15 cellular contexts compared by ENCODE assay signal in genomic region chr4:146222313-146222712, GRCh38. TPM values are rescaled to one million over a fixed set of nuclear protein-coding genes. Genes with fewer than 3 reads are reported as not detected.
A peak's percentile ranks its signal among the peaks of the same experiment; 100 is the strongest.
DNase-seq lines count a peak whose midpoint lies in the region; ATAC-seq and TF ChIP-seq lines count a peak whose summit lies in the region.
"Had no signal": no experiment of that assay in that cellular context is flagged by ENCODE, and none has a peak within 500 bp of the region (broad histone marks: within the 10 kb centered on the region; RNA-seq: fewer than 3 reads in every experiment).

No MANE protein-coding gene starts in this region.

- no peaks in the 10 kb centered on the region for H3K36me3 ChIP-seq in HCT116 (ENCODE audit: control insufficient read depth in 1 of 2, insufficient read depth in 2 of 2, low read length in 2 of 2)
- H3K36me3 ChIP-seq: uterus had no signal

- H3K27me3 Mint-ChIP-seq in activated CD4-positive, alpha-beta memory T cell treated with anti-CD3 and anti-CD28 coated beads for 36 hours: no peaks in the 10 kb centered on the region
- H3K27me3 Mint-ChIP-seq: activated naive CD8-positive, alpha-beta T cell treated with anti-CD3 and anti-CD28 coated beads, Interleukin-2, amount 10 ng/mL, durations not matched to agents 7 days and 5 days had no signal

- H2AFZ ChIP-seq in HCT116 (ENCODE audit: low read depth, low read length, poor library complexity, severe bottlenecking): peak overlapping the region; percentile 56

- no peak for TF ChIP-seq POLR2A in HCT116 (IDR thresholded peaks at IDR 0.05; ENCODE audit: borderline replicate concordance, extremely low read depth, insufficient read depth, insufficient read length)

- H3K36me3 Mint-ChIP-seq in activated CD4-positive, alpha-beta memory T cell treated with anti-CD3 and anti-CD28 coated beads for 36 hours: no peaks in the 10 kb centered on the region
- H3K36me3 Mint-ChIP-seq: activated naive CD8-positive, alpha-beta T cell treated with anti-CD3 and anti-CD28 coated beads, Interleukin-2, amount 10 ng/mL, durations not matched to agents 7 days and 5 days had no signal

- no peaks in the 10 kb centered on the region for H3K4me1 Mint-ChIP-seq in activated CD4-positive, alpha-beta memory T cell treated with anti-CD3 and anti-CD28 coated beads for 36 hours (ENCODE audit: low read depth)
- H3K4me1 Mint-ChIP-seq: activated naive CD8-positive, alpha-beta T cell treated with anti-CD3 and anti-CD28 coated beads, Interleukin-2, amount 10 ng/mL, durations not matched to agents 7 days and 5 days had no signal

- intact Hi-C loops in HCT116 (cut with micrococcal nuclease): no loop called here
- intact Hi-C loops in activated CD4-positive, alpha-beta memory T cell treated with anti-CD3 and anti-CD28 coated beads for 36 hours (cut with micrococcal nuclease): no loop called here

- H3K9me3 ChIP-seq in HCT116 (ENCODE audit: control insufficient read depth in 1 of 2, insufficient read depth in 1 of 2, low read depth in 1 of 2, low read length in 2 of 2): no peaks in the 10 kb centered on the region
- H3K9me3 ChIP-seq: uterus had no signal

- H3K27ac ChIP-seq in HCT116 (ENCODE audit: low read depth, low read length): no peak overlapping the region
- H3K27ac ChIP-seq: dorsolateral prefrontal cortex, uterus had no signal

- H3K4me3 Mint-ChIP-seq in activated CD4-positive, alpha-beta memory T cell treated with anti-CD3 and anti-CD28 coated beads for 36 hours: no peak overlapping the region
- H3K4me3 Mint-ChIP-seq: activated naive CD8-positive, alpha-beta T cell treated with anti-CD3 and anti-CD28 coated beads, Interleukin-2, amount 10 ng/mL, durations not matched to agents 7 days and 5 days had no signal

- RAD21 ChIA-PET in HCT116 (lab: Charles Lee; ENCODE audit: low non-redundant PET in 1 of 2, low total read pairs in 2 of 2, uncharacterized antibody in 2 of 2, unreplicated experiment in 2 of 2): no interaction called here

- H3K4me3 ChIP-seq in HCT116 (replicated peaks in 1 of 2; ENCODE audit: low read depth in 1 of 2, low read length in 2 of 2): peak overlapping the region in 1 of 2 experiments; percentile 19; a peak in 1 of 4 replicates
- peak overlapping the region; percentile 21 for H3K4me3 ChIP-seq in WI38 (ENCODE audit: low read depth, low read length)
- H3K4me3 ChIP-seq: dorsolateral prefrontal cortex, uterus had no signal

- no peaks in the 10 kb centered on the region for H3K9me2 ChIP-seq in HCT116 (ENCODE audit: insufficient read depth)

- no peak overlapping the region for H3K27ac Mint-ChIP-seq in activated CD4-positive, alpha-beta memory T cell treated with anti-CD3 and anti-CD28 coated beads for 36 hours
- H3K27ac Mint-ChIP-seq: activated naive CD8-positive, alpha-beta T cell treated with anti-CD3 and anti-CD28 coated beads, Interleukin-2, amount 10 ng/mL, durations not matched to agents 7 days and 5 days had no signal

- no peaks in the 10 kb centered on the region for H4K20me1 ChIP-seq in HCT116 (ENCODE audit: insufficient read depth)

- peaks cover 0 to 8% of the 10 kb centered on the region in 2 experiments; a peak in 2 of 4 replicates for H3K4me1 ChIP-seq in HCT116 (ENCODE audit: control insufficient read depth in 1 of 2, insufficient read depth in 2 of 2, low read length in 2 of 2)
- H3K4me1 ChIP-seq: uterus had no signal

- H3K27me3 ChIP-seq in HCT116 (ENCODE audit: insufficient read depth, low read length): no peaks in the 10 kb centered on the region
- H3K27me3 ChIP-seq: dorsolateral prefrontal cortex, uterus had no signal

- TF ChIP-seq CTCF in HCT116 (IDR thresholded peaks at IDR 0.05 in 2 of 3, conservative IDR thresholded peaks at IDR 0.05 in 1 of 3; ENCODE audit: borderline replicate concordance in 1 of 3, insufficient read depth in 1 of 3, low read depth in 2 of 3, low read length in 2 of 3) (no peak), WI38 (IDR thresholded peaks at IDR 0.05; ENCODE audit: low read depth, low read length) (no peak), GM10248 (IDR thresholded peaks at IDR 0.05; ENCODE audit: control extremely low read depth, extremely low read depth, low read depth, missing control alignments) (no peak)

- POLR2A ChIA-PET in HCT116 (lab: Charles Lee): no interaction called here
- POLR2A ChIA-PET in activated CD4-positive, alpha-beta memory T cell treated with anti-CD3 and anti-CD28 coated beads for 36 hours (lab: Charles Lee): no interaction called here
- POLR2A ChIA-PET in GM10248 (lab: Yijun Ruan, JAX): no interaction called here

- no peaks in the 10 kb centered on the region for H3K79me2 ChIP-seq in HCT116 (ENCODE audit: insufficient read depth, low read length)

- H3K4me2 ChIP-seq in HCT116 (ENCODE audit: low read length): peak overlapping the region; percentile 63

- BruUV-seq in HCT116 (replicated peaks; lab: Mats Ljungman, UMichigan): no TSS peak

- ATAC-seq in HCT116: peak; percentile 64
- ATAC-seq in HG02981 (IDR thresholded peaks at IDR 0.05; ENCODE audit: unreplicated experiment): no peak

- H3K9ac ChIP-seq in HCT116 (ENCODE audit: low read length): no peak overlapping the region

- CTCF ChIA-PET in HCT116 (lab: Charles Lee): no interaction called here
- CTCF ChIA-PET in activated CD4-positive, alpha-beta memory T cell treated with anti-CD3 and anti-CD28 coated beads for 36 hours (lab: Charles Lee): no interaction called here
- CTCF ChIA-PET in GM10248 (lab: Yijun Ruan, JAX): no interaction called here

- peak; percentile 75 for DNase-seq in A172 (ENCODE audit: low spot score)
- DNase-seq in HCT116 (ENCODE audit: low read depth, low spot score): no peak
- DNase-seq in iris pigment epithelial cell (ENCODE audit: low read depth): peak; percentile 28
- no peak for DNase-seq in activated CD4-positive, alpha-beta memory T cell treated with anti-CD3 and anti-CD28 coated beads for 36 hours
- no peak for DNase-seq in GM10248 (ENCODE audit: extremely low spot score)
- DNase-seq in NCI-H2196 (lab: John Stamatoyannopoulos, UW; ENCODE audit: unreplicated experiment): no peak
- DNase-seq: activated naive CD8-positive, alpha-beta T cell treated with anti-CD3 and anti-CD28 coated beads, Interleukin-2, amount 10 ng/mL, durations not matched to agents 7 days and 5 days; DND-41; dorsolateral prefrontal cortex; NCI-H2171; nucleus accumbens; uterus had no signal

- no peak for TF ChIP-seq RAD21 in HCT116 (IDR thresholded peaks at IDR 0.05; ENCODE audit: low read depth)

- no peaks in the 10 kb centered on the region for H3K9me3 Mint-ChIP-seq in activated CD4-positive, alpha-beta memory T cell treated with anti-CD3 and anti-CD28 coated beads for 36 hours
- H3K9me3 Mint-ChIP-seq: activated naive CD8-positive, alpha-beta T cell treated with anti-CD3 and anti-CD28 coated beads, Interleukin-2, amount 10 ng/mL, durations not matched to agents 7 days and 5 days had no signal

TF ChIP-seq in HCT116, 20 proteins besides CTCF, POLR2A, EP300 and RAD21 (continues in another document):
- TF ChIP-seq SRF (IDR thresholded peaks at IDR 0.05; ENCODE audit: low read depth) (no peak), EZH2 (IDR thresholded peaks at IDR 0.05) (no peak), ZNF274 (IDR thresholded peaks at IDR 0.05; ENCODE audit: low read depth, low read length) (no peak), YY1 (IDR thresholded peaks at IDR 0.05; ENCODE audit: extremely low read depth, insufficient replicate concordance, low read depth, low read length) (no peak), CBX3 (IDR thresholded peaks at IDR 0.05; ENCODE audit: low read depth) (no peak), JUND (IDR thresholded peaks at IDR 0.05) (peak; percentile 8; the same call in 1 of the 2 replicates), EZH2phosphoT487 (IDR thresholded peaks at IDR 0.05; ENCODE audit: borderline replicate concordance) (no peak), SIN3A (IDR thresholded peaks at IDR 0.05; ENCODE audit: low read depth) (no peak), FOSL1 (IDR thresholded peaks at IDR 0.05; ENCODE audit: low read depth) (peak; percentile 38; the same call in 1 of the 2 replicates), POLR2AphosphoS5 (IDR thresholded peaks at IDR 0.05; ENCODE audit: low read depth, low read length) (no peak), SP1 (IDR thresholded peaks at IDR 0.05; ENCODE audit: low read depth) (0 out of 2 replicates have a peak, but pooled peaks have one; percentile 16), CEBPB (IDR thresholded peaks at IDR 0.05; ENCODE audit: low read depth) (no peak), TCF7L2 (IDR thresholded peaks at IDR 0.05; ENCODE audit: borderline replicate concordance, extremely low read depth, insufficient read depth, insufficient read length) (no peak), ATF3 (IDR thresholded peaks at IDR 0.05) (no peak), MAX (IDR thresholded peaks at IDR 0.05) (no peak), EGR1 (IDR thresholded peaks at IDR 0.05; ENCODE audit: low read depth) (no peak)

RNA-seq across cellular contexts. Expression of gene REELD1, which starts 8.0 kb away (rescaled TPM):
- not detected in 2 replicates for total RNA-seq in A172 (2014; rRNA removed; shearing (Covaris generic))
- total RNA-seq in HCT116 (2021; ENCODE audit: unreplicated experiment): 0.25 TPM
- 0.04 and 0.05 TPM in 2 replicates for polyA plus RNA-seq in HCT116 (2012)
- total RNA-seq in activated CD4-positive, alpha-beta memory T cell treated with anti-CD3 and anti-CD28 coated beads for 36 hours: under 1 TPM in 1 of 2 experiments, not detected in 1; 0.21 TPM
- polyA plus RNA-seq: AG04450 had no signal

RNA-seq across cellular contexts. Expression of gene LSM6, which starts 46.8 kb away (rescaled TPM):
- 77.5 and 99.4 TPM in 2 replicates for total RNA-seq in A172 (2014; rRNA removed; shearing (Covaris generic))
- 57.4 TPM for total RNA-seq in HCT116 (2021; ENCODE audit: unreplicated experiment)
- polyA plus RNA-seq in HCT116 (2012): 28.3 and 43.5 TPM in 2 replicates
- 10 to 100 TPM; 64.2 to 65.5 TPM for total RNA-seq in activated CD4-positive, alpha-beta memory T cell treated with anti-CD3 and anti-CD28 coated beads for 36 hours

Comparison
In these comparisons a context has a peak if more than half of its experiments do, and no peak if none do; other contexts are left out.
1. DNase-seq: peak in A172 (single experiment) and iris pigment epithelial cell (single experiment); none in HCT116 (single experiment), activated CD4-positive, alpha-beta memory T cell treated with anti-CD3 and anti-CD28 coated beads for 36 hours (single experiment), GM10248 (single experiment) and NCI-H2196 (single experiment).